Comparison of ENCODE assay signal across 8 cellular contexts in genomic region chr11:123132034-123132766, GRCh38.
A peak's percentile ranks its signal among the peaks of the same experiment; 100 is the strongest.
DNase-seq lines count a peak whose midpoint lies in the region; ATAC-seq and TF ChIP-seq lines count a peak whose summit lies in the region.
"Not testable (repeated sequence)": the region's sequence is repeated elsewhere in the genome, so short reads cannot be mapped to it uniquely, and the experiment has no call there.

No MANE protein-coding gene starts in this region.

- DNase-seq in AG10803 (ENCODE audit: low read depth) (peak; percentile 42), HT1080 (ENCODE audit: low read depth) (peak; percentile 60), cardiac fibroblast (ENCODE audit: low read depth in 2 of 2) (peak; percentile 35 to 46), fibroblast of peridontal ligament (ENCODE audit: extremely low read depth) (peak; percentile 23), thoracic aorta (ENCODE audit: low spot score) (peak; percentile 25)
- not testable (repeated sequence) for DNase-seq in SK-N-MC (ENCODE audit: low read depth, low spot score); lower lobe of right lung; trophoblast cell

- not testable (repeated sequence) for TF ChIP-seq CTCF in AG10803 (conservative IDR thresholded peaks at IDR 0.05; ENCODE audit: low read length); cardiac fibroblast (IDR thresholded peaks at IDR 0.05; ENCODE audit: low read depth, low read length); lower lobe of right lung (IDR thresholded peaks at IDR 0.05); thoracic aorta (IDR thresholded peaks at IDR 0.05)

- not testable (repeated sequence) for H4K8ac ChIP-seq in trophoblast cell (ENCODE audit: low read depth, low read length)

- not testable (repeated sequence) for H3K4me2 ChIP-seq in trophoblast cell (ENCODE audit: low read length)

- H3K27me3 ChIP-seq in lower lobe of right lung (ENCODE audit: low read depth); trophoblast cell (ENCODE audit: insufficient read depth, low read length); thoracic aorta (replicated peaks; ENCODE audit: insufficient read depth): not testable (repeated sequence)

- not testable (repeated sequence) for H3K36me3 ChIP-seq in SK-N-MC (ENCODE audit: insufficient read depth, low read length); lower lobe of right lung; trophoblast cell (ENCODE audit: control insufficient read depth in 1 of 2, insufficient read depth in 2 of 2, low read length in 2 of 2); thoracic aorta

- H2AFZ ChIP-seq in trophoblast cell (ENCODE audit: insufficient read depth, low read length, poor library complexity), result not testable (repeated sequence)

- H3K4ac ChIP-seq in trophoblast cell (ENCODE audit: low read depth, low read length), result peak overlapping the region; percentile 39

- no CpG with 5 or more reads among the region's 8 CpGs for WGBS in trophoblast cell (ENCODE audit: extremely low coverage, insufficient coverage, insufficient read length)

- not testable (repeated sequence) for H3K9ac ChIP-seq in SK-N-MC (ENCODE audit: insufficient read length); trophoblast cell (ENCODE audit: low read length)

- not testable (repeated sequence) for H3K4me3 ChIP-seq in AG10803 (ENCODE audit: low read length); SK-N-MC; cardiac fibroblast (replicated peaks in 1 of 2; ENCODE audit: low read depth in 2 of 2, low read length in 2 of 2); lower lobe of right lung; trophoblast cell (ENCODE audit: low read depth, low read length); thoracic aorta

- not testable (repeated sequence) for H4K91ac ChIP-seq in trophoblast cell (ENCODE audit: low read depth, low read length)

- H3K4me1 ChIP-seq in lower lobe of right lung; trophoblast cell (ENCODE audit: control insufficient read depth in 1 of 2, insufficient read depth in 2 of 2, low read length in 2 of 2): not testable (repeated sequence)
- H3K4me1 ChIP-seq in thoracic aorta (ENCODE audit: control insufficient read depth in 1 of 2, low read depth in 2 of 2), result peaks cover 28 to 63% of the 10 kb centered on the region in 2 donors

- H3K23ac ChIP-seq in trophoblast cell (ENCODE audit: low read length), result not testable (repeated sequence)

- ATAC-seq in lower lobe of right lung (peak; percentile 59 to 77), thoracic aorta (ENCODE audit: insufficient number of reproducible peaks, low FRiP score, low read depth) (peak; percentile 74)

- not testable (repeated sequence) for H2AK5ac ChIP-seq in trophoblast cell (ENCODE audit: low read length)

- H3K18ac ChIP-seq in trophoblast cell (ENCODE audit: low read length), result not testable (repeated sequence)

- H3K79me1 ChIP-seq in trophoblast cell (ENCODE audit: low read length), result not testable (repeated sequence)

- intact Hi-C loops in lower lobe of right lung (cut with DNase I), result not testable (repeated sequence)

- H3K79me2 ChIP-seq in trophoblast cell (ENCODE audit: control insufficient read depth, insufficient read depth, low read length, poor library complexity), result not testable (repeated sequence)

- H3K14ac ChIP-seq in trophoblast cell (ENCODE audit: low read length), result not testable (repeated sequence)

- peak overlapping the region; percentile 57 for H3K27ac ChIP-seq in SK-N-MC
- H3K27ac ChIP-seq in lower lobe of right lung, result peak overlapping the region; percentile 5
- H3K27ac ChIP-seq in trophoblast cell (ENCODE audit: low read depth, low read length), result not testable (repeated sequence)
- peak overlapping the region; percentile 82 to 98 for H3K27ac ChIP-seq in thoracic aorta

- not testable (repeated sequence) for H2BK12ac ChIP-seq in trophoblast cell (ENCODE audit: low read length)

- not testable (repeated sequence) for H4K12ac ChIP-seq in trophoblast cell (ENCODE audit: low read depth, low read length)

- H3K9me3 ChIP-seq in SK-N-MC (ENCODE audit: low read depth, low read length); lower lobe of right lung; trophoblast cell (ENCODE audit: insufficient read depth, low read depth, low read length); thoracic aorta: not testable (repeated sequence)

- not testable (repeated sequence) for H2BK120ac ChIP-seq in trophoblast cell (ENCODE audit: insufficient read depth, low read length, poor library complexity)

- H2BK5ac ChIP-seq in trophoblast cell (ENCODE audit: low read depth, low read length, poor library complexity), result not testable (repeated sequence)
